Comparison of ENCODE assay signal across 8 cellular contexts in genomic region chr7:20220293-20220755, GRCh38. TPM values are rescaled to one million over a fixed set of nuclear protein-coding genes. Genes with fewer than 3 reads are reported as not detected.
DNase-seq lines count a peak whose midpoint lies in the region; ATAC-seq, FAIRE-seq and TF ChIP-seq lines count a peak whose summit lies in the region.

No MANE protein-coding gene starts in this region.

- TF ChIP-seq EP300 in SK-N-SH (IDR thresholded peaks at IDR 0.05; ENCODE audit: borderline replicate concordance in 1 of 2, low read depth in 1 of 2, low read length in 1 of 2): no peak

- TF ChIP-seq CTCF in neutrophil (IDR thresholded peaks at IDR 0.05) (no peak), SK-N-SH (IDR thresholded peaks at IDR 0.05) (no peak), HFFc6 (IDR thresholded peaks at IDR 0.05) (no peak)

- H3K9me3 ChIP-seq in SJSA1 (replicated peaks) (no peaks in the 10 kb centered on the region), neutrophil (no peaks in the 10 kb centered on the region), SK-N-SH (no peaks in the 10 kb centered on the region)

- no peaks in the 10 kb centered on the region for H3K79me2 ChIP-seq in SK-N-SH (ENCODE audit: insufficient read depth)

- no peaks in the 10 kb centered on the region for H3F3A ChIP-seq in SK-N-SH (replicated peaks; ENCODE audit: insufficient read depth)

- POLR2A ChIA-PET in SK-N-SH (lab: Yijun Ruan, JAX): no interaction called here

- no peak overlapping the region for H3K4me3 Mint-ChIP-seq in HFFc6

- peaks cover 23% of the 10 kb centered on the region; the same call in 1 of the 2 replicates for H3K9me3 Mint-ChIP-seq in HFFc6

- no peak for TF ChIP-seq POLR2A in H54 (IDR thresholded peaks at IDR 0.05; ENCODE audit: low read depth, low read length)

- ATAC-seq in GM18519 (IDR thresholded peaks at IDR 0.05; ENCODE audit: low FRiP score, unreplicated experiment) (peak; percentile 0), HG02840 (IDR thresholded peaks at IDR 0.05; ENCODE audit: low FRiP score, unreplicated experiment) (peak; percentile 16)

- no peak overlapping the region for H2AFZ ChIP-seq in SK-N-SH (ENCODE audit: low read depth)

- H3K4me1 Mint-ChIP-seq in HFFc6 (ENCODE audit: low read depth): no peaks in the 10 kb centered on the region

- CTCF ChIA-PET in SK-N-SH (lab: Yijun Ruan, JAX): interaction anchor here (0.9 to 1.4 kb wide), 3 partner anchors 22 to 48 kb away, joined by 3 to 6 read pairs (median 3); no protein-coding TSS in a partner anchor

- no peak overlapping the region for H3K9ac ChIP-seq in SK-N-SH

- no peaks in the 10 kb centered on the region for H3K27me3 Mint-ChIP-seq in HFFc6 (ENCODE audit: insufficient read depth)

- no peaks in the 10 kb centered on the region for H4K20me1 ChIP-seq in SK-N-SH (ENCODE audit: insufficient read depth)

- no peak overlapping the region for H3K27ac Mint-ChIP-seq in HFFc6

- H3K4me3 ChIP-seq in SJSA1 (no peak overlapping the region), neutrophil (ENCODE audit: low read depth in 1 of 2, low read length in 1 of 2) (peak overlapping the region in 1 of 2 experiments; percentile 14), SK-N-SH (ENCODE audit: low read depth in 2 of 2, low read length in 1 of 2) (no peak overlapping the region)

- H3K36me3 Mint-ChIP-seq in HFFc6 (ENCODE audit: low read depth): no peaks in the 10 kb centered on the region

- H3K4me2 ChIP-seq in SK-N-SH: no peak overlapping the region

- FAIRE-seq in H54 (lab: Jason Lieb, UNC): no peak

- DNase-seq in SJSA1 (ENCODE audit: low read depth in 1 of 2, low spot score in 2 of 2) (no peak), SK-N-SH (no peak), H54 (ENCODE audit: insufficient read length, low spot score) (no peak), NCI-H2107 (lab: John Stamatoyannopoulos, UW) (no peak), HFFc6 (no peak)

- H3K9me2 ChIP-seq in SK-N-SH: no peaks in the 10 kb centered on the region

- H3K4me1 ChIP-seq in SJSA1 (replicated peaks): peaks cover 21% of the 10 kb centered on the region
- H3K4me1 ChIP-seq in neutrophil (ENCODE audit: control insufficient read depth in 1 of 2, insufficient read depth in 1 of 2, low read depth in 1 of 2, low read length in 1 of 2): peaks cover 15 to 37% of the 10 kb centered on the region in 2 experiments
- H3K4me1 ChIP-seq in SK-N-SH (ENCODE audit: control insufficient read depth in 1 of 2, insufficient read depth in 2 of 2, low read depth in 1 of 2, low read length in 1 of 2): 0 out of 4 replicates have a peak, but pooled peaks cover 0 to 4% of the 10 kb centered on the region in 2 experiments

- H3K27ac ChIP-seq in SJSA1: peak overlapping the region; percentile 28; the same call in 1 of the 2 replicates
- H3K27ac ChIP-seq in neutrophil: peak overlapping the region; percentile 83
- H3K27ac ChIP-seq in SK-N-SH (ENCODE audit: low read depth in 2 of 2, low read length in 1 of 2): no peak overlapping the region

- H3K36me3 ChIP-seq in SJSA1 (no peaks in the 10 kb centered on the region), neutrophil (no peaks in the 10 kb centered on the region), SK-N-SH (replicated peaks in 1 of 2; ENCODE audit: control insufficient read depth in 1 of 2, insufficient read depth in 2 of 2, low read length in 1 of 2) (no peaks in the 10 kb centered on the region)

- H3K27me3 ChIP-seq in SJSA1 (replicated peaks) (no peaks in the 10 kb centered on the region), neutrophil (no peaks in the 10 kb centered on the region), SK-N-SH (ENCODE audit: insufficient read depth) (no peaks in the 10 kb centered on the region)

- WGBS in SK-N-SH (ENCODE audit: low lambda C conversion rate): 62% methylated on average over 3 of the region's 3 CpGs

- no peak for TF ChIP-seq RAD21 in SK-N-SH (IDR thresholded peaks at IDR 0.05; ENCODE audit: low read length)

TF ChIP-seq in SK-N-SH, 30 proteins besides CTCF, POLR2A, EP300 and RAD21:
- TF ChIP-seq PBX3 (IDR thresholded peaks at IDR 0.05): no peak
- TF ChIP-seq ELF1 (IDR thresholded peaks at IDR 0.05): no peak

RNA-seq across cellular contexts. Expression of gene MACC1, which starts 3.1 kb away (rescaled TPM):
- not detected in 2 replicates for total RNA-seq in SJSA1 (2014; rRNA removed; shearing (Covaris generic))
- polyA plus RNA-seq in SK-N-SH (2012; rRNA removed): not detected in 2 replicates
- polyA plus RNA-seq in SK-N-SH (2012; cell fraction: cytosol; rRNA removed): not detected in 2 replicates
- not detected in 2 replicates for polyA plus RNA-seq in SK-N-SH (2012; cell fraction: nucleus; rRNA removed)
- not detected for total RNA-seq in HFFc6 (2021; fragmentation: NEBNext Ultra II Directional; extraction: Animal tissue kit (Norgen Biotek cat#: 25700))

Comparison
In these comparisons a context has a peak if more than half of its experiments do, and no peak if none do; other contexts are left out.
1. H3K27ac ChIP-seq: peak in SJSA1 (single experiment) and neutrophil (single experiment); none in SK-N-SH (0 of 2).